Comparison of ENCODE assay signal across 3 cellular contexts in the genomic region with DNA sequence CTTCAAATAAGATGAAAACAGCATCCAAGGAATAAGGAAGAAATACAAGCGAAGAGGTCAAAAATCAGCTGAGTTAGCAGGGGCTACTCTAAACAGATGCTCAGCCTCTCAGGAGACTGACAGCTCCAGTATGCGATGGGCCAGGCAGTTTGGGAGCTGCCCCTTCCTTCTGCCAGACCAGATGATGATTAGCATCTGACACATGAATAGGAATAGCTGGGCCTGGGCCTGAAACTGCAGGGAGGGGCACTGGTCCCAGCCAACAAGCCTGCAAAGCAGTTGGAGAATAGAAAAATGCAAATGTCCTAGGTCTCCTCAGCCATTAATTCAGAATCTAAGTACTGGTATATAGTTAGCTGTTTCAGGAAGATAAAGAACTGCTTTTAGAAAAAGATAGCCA.
A peak's percentile ranks its signal among the peaks of the same experiment; 100 is the strongest.
TF ChIP-seq lines count a peak whose summit lies in the region.

No MANE protein-coding gene starts in this region.

TF ChIP-seq in SK-N-SH, 30 proteins besides CTCF, POLR2A, EP300 and RAD21:
- TF ChIP-seq GATA2 (CRISPR knock-in tag; IDR thresholded peaks at IDR 0.05) = peak; percentile 63
- TF ChIP-seq, protein P1, sequence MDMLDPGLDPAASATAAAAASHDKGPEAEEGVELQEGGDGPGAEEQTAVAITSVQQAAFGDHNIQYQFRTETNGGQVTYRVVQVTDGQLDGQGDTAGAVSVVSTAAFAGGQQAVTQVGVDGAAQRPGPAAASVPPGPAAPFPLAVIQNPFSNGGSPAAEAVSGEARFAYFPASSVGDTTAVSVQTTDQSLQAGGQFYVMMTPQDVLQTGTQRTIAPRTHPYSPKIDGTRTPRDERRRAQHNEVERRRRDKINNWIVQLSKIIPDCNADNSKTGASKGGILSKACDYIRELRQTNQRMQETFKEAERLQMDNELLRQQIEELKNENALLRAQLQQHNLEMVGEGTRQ (IDR thresholded peaks at IDR 0.05; ENCODE audit: borderline replicate concordance, low read depth, low read length) = no peak
- peak; percentile 44; the same call in 1 of the 2 replicates for TF ChIP-seq MXI1 (IDR thresholded peaks at IDR 0.05; ENCODE audit: low read depth, low read length)

TF ChIP-seq in SK-N-SH treated with all-trans-retinoic acid at 6 μM for 48 hours, 23 proteins besides CTCF, POLR2A, EP300 and RAD21:
- TF ChIP-seq ZNF70 (CRISPR knock-in tag; IDR thresholded peaks at IDR 0.05) (no peak), ISL1 (CRISPR knock-in tag; IDR thresholded peaks at IDR 0.05) (no peak), RARB (CRISPR knock-in tag; IDR thresholded peaks at IDR 0.05) (no peak), ZNF8 (CRISPR knock-in tag; IDR thresholded peaks at IDR 0.05) (no peak), TCF4 (CRISPR knock-in tag; IDR thresholded peaks at IDR 0.05; ENCODE audit: borderline replicate concordance) (no peak), ZC3H10 (CRISPR knock-in tag; IDR thresholded peaks at IDR 0.05) (no peak), ZFP3 (CRISPR knock-in tag; IDR thresholded peaks at IDR 0.05) (no peak), ARNTL (CRISPR knock-in tag; IDR thresholded peaks at IDR 0.05; ENCODE audit: borderline replicate concordance, low read depth) (no peak), GLIS3 (CRISPR knock-in tag; IDR thresholded peaks at IDR 0.05) (no peak), BACH2 (CRISPR knock-in tag; IDR thresholded peaks at IDR 0.05; ENCODE audit: borderline replicate concordance) (no peak), TOX (CRISPR knock-in tag; IDR thresholded peaks at IDR 0.05; ENCODE audit: borderline replicate concordance) (no peak)
- TF ChIP-seq, protein P2, sequence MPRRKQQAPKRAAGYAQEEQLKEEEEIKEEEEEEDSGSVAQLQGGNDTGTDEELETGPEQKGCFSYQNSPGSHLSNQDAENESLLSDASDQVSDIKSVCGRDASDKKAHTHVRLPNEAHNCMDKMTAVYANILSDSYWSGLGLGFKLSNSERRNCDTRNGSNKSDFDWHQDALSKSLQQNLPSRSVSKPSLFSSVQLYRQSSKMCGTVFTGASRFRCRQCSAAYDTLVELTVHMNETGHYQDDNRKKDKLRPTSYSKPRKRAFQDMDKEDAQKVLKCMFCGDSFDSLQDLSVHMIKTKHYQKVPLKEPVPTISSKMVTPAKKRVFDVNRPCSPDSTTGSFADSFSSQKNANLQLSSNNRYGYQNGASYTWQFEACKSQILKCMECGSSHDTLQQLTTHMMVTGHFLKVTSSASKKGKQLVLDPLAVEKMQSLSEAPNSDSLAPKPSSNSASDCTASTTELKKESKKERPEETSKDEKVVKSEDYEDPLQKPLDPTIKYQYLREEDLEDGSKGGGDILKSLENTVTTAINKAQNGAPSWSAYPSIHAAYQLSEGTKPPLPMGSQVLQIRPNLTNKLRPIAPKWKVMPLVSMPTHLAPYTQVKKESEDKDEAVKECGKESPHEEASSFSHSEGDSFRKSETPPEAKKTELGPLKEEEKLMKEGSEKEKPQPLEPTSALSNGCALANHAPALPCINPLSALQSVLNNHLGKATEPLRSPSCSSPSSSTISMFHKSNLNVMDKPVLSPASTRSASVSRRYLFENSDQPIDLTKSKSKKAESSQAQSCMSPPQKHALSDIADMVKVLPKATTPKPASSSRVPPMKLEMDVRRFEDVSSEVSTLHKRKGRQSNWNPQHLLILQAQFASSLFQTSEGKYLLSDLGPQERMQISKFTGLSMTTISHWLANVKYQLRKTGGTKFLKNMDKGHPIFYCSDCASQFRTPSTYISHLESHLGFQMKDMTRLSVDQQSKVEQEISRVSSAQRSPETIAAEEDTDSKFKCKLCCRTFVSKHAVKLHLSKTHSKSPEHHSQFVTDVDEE (CRISPR knock-in tag; IDR thresholded peaks at IDR 0.05) = no peak
- TF ChIP-seq, protein P3, sequence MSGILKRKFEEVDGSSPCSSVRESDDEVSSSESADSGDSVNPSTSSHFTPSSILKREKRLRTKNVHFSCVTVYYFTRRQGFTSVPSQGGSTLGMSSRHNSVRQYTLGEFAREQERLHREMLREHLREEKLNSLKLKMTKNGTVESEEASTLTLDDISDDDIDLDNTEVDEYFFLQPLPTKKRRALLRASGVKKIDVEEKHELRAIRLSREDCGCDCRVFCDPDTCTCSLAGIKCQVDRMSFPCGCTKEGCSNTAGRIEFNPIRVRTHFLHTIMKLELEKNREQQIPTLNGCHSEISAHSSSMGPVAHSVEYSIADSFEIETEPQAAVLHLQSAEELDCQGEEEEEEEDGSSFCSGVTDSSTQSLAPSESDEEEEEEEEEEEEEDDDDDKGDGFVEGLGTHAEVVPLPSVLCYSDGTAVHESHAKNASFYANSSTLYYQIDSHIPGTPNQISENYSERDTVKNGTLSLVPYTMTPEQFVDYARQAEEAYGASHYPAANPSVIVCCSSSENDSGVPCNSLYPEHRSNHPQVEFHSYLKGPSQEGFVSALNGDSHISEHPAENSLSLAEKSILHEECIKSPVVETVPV (CRISPR knock-in tag; IDR thresholded peaks at IDR 0.05) = no peak
- TF ChIP-seq, protein P4, sequence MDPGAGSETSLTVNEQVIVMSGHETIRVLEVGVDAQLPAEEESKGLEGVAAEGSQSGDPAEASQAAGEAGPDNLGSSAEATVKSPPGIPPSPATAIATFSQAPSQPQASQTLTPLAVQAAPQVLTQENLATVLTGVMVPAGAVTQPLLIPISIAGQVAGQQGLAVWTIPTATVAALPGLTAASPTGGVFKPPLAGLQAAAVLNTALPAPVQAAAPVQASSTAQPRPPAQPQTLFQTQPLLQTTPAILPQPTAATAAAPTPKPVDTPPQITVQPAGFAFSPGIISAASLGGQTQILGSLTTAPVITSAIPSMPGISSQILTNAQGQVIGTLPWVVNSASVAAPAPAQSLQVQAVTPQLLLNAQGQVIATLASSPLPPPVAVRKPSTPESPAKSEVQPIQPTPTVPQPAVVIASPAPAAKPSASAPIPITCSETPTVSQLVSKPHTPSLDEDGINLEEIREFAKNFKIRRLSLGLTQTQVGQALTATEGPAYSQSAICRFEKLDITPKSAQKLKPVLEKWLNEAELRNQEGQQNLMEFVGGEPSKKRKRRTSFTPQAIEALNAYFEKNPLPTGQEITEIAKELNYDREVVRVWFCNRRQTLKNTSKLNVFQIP (CRISPR knock-in tag; IDR thresholded peaks at IDR 0.05; ENCODE audit: borderline replicate concordance, low read depth) = no peak
- TF ChIP-seq, protein P5, sequence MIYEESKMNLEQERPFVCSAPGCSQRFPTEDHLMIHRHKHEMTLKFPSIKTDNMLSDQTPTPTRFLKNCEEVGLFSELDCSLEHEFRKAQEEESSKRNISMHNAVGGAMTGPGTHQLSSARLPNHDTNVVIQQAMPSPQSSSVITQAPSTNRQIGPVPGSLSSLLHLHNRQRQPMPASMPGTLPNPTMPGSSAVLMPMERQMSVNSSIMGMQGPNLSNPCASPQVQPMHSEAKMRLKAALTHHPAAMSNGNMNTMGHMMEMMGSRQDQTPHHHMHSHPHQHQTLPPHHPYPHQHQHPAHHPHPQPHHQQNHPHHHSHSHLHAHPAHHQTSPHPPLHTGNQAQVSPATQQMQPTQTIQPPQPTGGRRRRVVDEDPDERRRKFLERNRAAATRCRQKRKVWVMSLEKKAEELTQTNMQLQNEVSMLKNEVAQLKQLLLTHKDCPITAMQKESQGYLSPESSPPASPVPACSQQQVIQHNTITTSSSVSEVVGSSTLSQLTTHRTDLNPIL (CRISPR knock-in tag; IDR thresholded peaks at IDR 0.05; ENCODE audit: low read depth) = no peak

TF ChIP-seq in K562, 482 proteins besides CTCF, POLR2A, EP300 and RAD21:
- TF ChIP-seq, protein P6, sequence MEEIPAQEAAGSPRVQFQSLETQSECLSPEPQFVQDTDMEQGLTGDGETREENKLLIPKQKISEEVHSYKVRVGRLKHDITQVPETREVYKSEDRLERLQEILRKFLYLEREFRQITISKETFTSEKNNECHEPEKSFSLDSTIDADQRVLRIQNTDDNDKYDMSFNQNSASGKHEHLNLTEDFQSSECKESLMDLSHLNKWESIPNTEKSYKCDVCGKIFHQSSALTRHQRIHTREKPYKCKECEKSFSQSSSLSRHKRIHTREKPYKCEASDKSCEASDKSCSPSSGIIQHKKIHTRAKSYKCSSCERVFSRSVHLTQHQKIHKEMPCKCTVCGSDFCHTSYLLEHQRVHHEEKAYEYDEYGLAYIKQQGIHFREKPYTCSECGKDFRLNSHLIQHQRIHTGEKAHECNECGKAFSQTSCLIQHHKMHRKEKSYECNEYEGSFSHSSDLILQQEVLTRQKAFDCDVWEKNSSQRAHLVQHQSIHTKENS (CRISPR knock-in tag; IDR thresholded peaks at IDR 0.05) = no peak
- TF ChIP-seq, protein P7, sequence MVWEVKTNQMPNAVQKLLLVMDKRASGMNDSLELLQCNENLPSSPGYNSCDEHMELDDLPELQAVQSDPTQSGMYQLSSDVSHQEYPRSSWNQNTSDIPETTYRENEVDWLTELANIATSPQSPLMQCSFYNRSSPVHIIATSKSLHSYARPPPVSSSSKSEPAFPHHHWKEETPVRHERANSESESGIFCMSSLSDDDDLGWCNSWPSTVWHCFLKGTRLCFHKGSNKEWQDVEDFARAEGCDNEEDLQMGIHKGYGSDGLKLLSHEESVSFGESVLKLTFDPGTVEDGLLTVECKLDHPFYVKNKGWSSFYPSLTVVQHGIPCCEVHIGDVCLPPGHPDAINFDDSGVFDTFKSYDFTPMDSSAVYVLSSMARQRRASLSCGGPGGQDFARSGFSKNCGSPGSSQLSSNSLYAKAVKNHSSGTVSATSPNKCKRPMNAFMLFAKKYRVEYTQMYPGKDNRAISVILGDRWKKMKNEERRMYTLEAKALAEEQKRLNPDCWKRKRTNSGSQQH (CRISPR knock-in tag; IDR thresholded peaks at IDR 0.05) = no peak
- TF ChIP-seq ELF4 (CRISPR knock-in tag; IDR thresholded peaks at IDR 0.05) (no peak), BCL6 (CRISPR knock-in tag; IDR thresholded peaks at IDR 0.05) (no peak), FOXJ2 (tag; IDR thresholded peaks at IDR 0.05) (no peak), SAP30 (IDR thresholded peaks at IDR 0.05; ENCODE audit: borderline replicate concordance, insufficient read depth, low read depth, low read length, poor library complexity, severe bottlenecking) (no peak)
- TF ChIP-seq, protein P8, sequence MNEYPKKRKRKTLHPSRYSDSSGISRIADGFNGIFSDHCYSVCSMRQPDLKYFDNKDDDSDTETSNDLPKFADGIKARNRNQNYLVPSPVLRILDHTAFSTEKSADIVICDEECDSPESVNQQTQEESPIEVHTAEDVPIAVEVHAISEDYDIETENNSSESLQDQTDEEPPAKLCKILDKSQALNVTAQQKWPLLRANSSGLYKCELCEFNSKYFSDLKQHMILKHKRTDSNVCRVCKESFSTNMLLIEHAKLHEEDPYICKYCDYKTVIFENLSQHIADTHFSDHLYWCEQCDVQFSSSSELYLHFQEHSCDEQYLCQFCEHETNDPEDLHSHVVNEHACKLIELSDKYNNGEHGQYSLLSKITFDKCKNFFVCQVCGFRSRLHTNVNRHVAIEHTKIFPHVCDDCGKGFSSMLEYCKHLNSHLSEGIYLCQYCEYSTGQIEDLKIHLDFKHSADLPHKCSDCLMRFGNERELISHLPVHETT (CRISPR knock-in tag; conservative IDR thresholded peaks at IDR 0.05 in 1 of 2, IDR thresholded peaks at IDR 0.05 in 1 of 2) = no peak
- TF ChIP-seq, protein P9, sequence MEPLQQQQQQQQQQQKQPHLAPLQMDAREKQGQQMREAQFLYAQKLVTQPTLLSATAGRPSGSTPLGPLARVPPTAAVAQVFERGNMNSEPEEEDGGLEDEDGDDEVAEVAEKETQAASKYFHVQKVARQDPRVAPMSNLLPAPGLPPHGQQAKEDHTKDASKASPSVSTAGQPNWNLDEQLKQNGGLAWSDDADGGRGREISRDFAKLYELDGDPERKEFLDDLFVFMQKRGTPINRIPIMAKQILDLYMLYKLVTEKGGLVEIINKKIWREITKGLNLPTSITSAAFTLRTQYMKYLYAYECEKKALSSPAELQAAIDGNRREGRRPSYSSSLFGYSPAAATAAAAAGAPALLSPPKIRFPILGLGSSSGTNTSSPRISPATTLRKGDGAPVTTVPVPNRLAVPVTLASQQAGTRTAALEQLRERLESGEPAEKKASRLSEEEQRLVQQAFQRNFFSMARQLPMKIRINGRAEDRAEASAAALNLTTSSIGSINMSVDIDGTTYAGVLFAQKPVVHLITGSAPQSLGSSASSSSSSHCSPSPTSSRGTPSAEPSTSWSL (CRISPR knock-in tag; IDR thresholded peaks at IDR 0.05; ENCODE audit: borderline replicate concordance) = no peak
- TF ChIP-seq, protein P10, sequence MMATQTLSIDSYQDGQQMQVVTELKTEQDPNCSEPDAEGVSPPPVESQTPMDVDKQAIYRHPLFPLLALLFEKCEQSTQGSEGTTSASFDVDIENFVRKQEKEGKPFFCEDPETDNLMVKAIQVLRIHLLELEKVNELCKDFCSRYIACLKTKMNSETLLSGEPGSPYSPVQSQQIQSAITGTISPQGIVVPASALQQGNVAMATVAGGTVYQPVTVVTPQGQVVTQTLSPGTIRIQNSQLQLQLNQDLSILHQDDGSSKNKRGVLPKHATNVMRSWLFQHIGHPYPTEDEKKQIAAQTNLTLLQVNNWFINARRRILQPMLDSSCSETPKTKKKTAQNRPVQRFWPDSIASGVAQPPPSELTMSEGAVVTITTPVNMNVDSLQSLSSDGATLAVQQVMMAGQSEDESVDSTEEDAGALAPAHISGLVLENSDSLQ (IDR thresholded peaks at IDR 0.05) = peak; percentile 18; the same call in 1 of the 2 replicates
